19 cellular contexts compared by ENCODE assay signal in the genomic region with DNA sequence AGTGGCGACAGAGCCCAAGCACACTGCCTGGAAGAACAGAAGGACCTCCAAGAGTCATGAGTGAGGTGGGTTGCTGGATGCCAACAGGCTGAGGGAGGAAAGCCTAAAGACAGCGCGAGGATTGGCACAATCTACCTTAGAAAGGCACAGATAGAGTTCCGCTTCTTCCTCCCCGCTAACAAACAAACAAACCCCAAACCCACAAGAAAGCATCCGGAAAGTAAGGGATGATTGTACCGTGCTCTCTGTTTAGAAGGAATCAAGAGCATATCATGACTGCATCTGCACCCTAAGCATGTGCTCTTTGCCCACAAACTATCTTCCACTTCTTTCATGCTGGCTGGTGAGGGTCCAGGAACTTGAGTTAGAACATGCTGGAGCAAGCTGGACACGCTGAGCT.
DNase-seq lines count a peak whose midpoint lies in the region; ATAC-seq lines count a peak whose summit lies in the region.
"Had no signal": no experiment of that assay in that cellular context is flagged by ENCODE, and none has a peak within 500 bp of the region (broad histone marks: within the 10 kb centered on the region; RNA-seq: fewer than 3 reads in every experiment).

No MANE protein-coding gene starts in this region.

- H3K4me1 ChIP-seq in naive thymus-derived CD4-positive, alpha-beta T cell (ENCODE audit: control insufficient read depth in 2 of 2, insufficient read depth in 2 of 2, low read length in 2 of 2) = no peaks in the 10 kb centered on the region
- H3K4me1 ChIP-seq: A549 had no signal

- no peak overlapping the region for H3K27ac ChIP-seq in naive thymus-derived CD4-positive, alpha-beta T cell (ENCODE audit: low read depth, low read length)
- H3K27ac ChIP-seq: 22Rv1, A549, C4-2B, GM23248 had no signal

- H3K9me3 ChIP-seq in T-helper 17 cell (ENCODE audit: control insufficient read depth, low read length, poor library complexity, severe bottlenecking) = no peaks in the 10 kb centered on the region
- H3K9me3 ChIP-seq in naive thymus-derived CD4-positive, alpha-beta T cell (ENCODE audit: control insufficient read depth in 2 of 3, low read length in 3 of 3) = no peaks in the 10 kb centered on the region
- H3K9me3 ChIP-seq: A549 had no signal

- CTCF ChIA-PET in activated CD4-positive, alpha-beta T cell treated with anti-CD3 and anti-CD28 coated beads for 36 hours (lab: Charles Lee) = interaction anchor here (0.8 kb wide), 1 partner anchor 55 kb away, joined by 3 read pairs; no protein-coding TSS in a partner anchor
- CTCF ChIA-PET in activated naive CD4-positive, alpha-beta T cell treated with anti-CD3 and anti-CD28 coated beads for 36 hours (lab: Charles Lee) = no interaction called here
- CTCF ChIA-PET in naive thymus-derived CD4-positive, alpha-beta T cell (lab: Charles Lee) = no interaction called here

- ATAC-seq in activated CD4-positive, alpha-beta T cell treated with anti-CD3 and anti-CD28 coated beads for 36 hours = peak; percentile 12
- peak; percentile 41 for ATAC-seq in T-helper 17 cell
- peak; percentile 18 for ATAC-seq in naive thymus-derived CD4-positive, alpha-beta T cell
- ATAC-seq: A549; CD8-positive, alpha-beta T cell; GM12878 had no signal

- H3K4me1 Mint-ChIP-seq in activated CD4-positive, alpha-beta T cell treated with anti-CD3 and anti-CD28 coated beads for 36 hours = peaks cover 5% of the 10 kb centered on the region
- peaks cover 3% of the 10 kb centered on the region for H3K4me1 Mint-ChIP-seq in activated naive CD4-positive, alpha-beta T cell treated with anti-CD3 and anti-CD28 coated beads for 36 hours (ENCODE audit: low read depth)
- H3K4me1 Mint-ChIP-seq in T-helper 17 cell = no peaks in the 10 kb centered on the region
- peaks cover 0 to 11% (median 0%) of the 10 kb centered on the region in 7 donors for H3K4me1 Mint-ChIP-seq in naive thymus-derived CD4-positive, alpha-beta T cell

- POLR2A ChIA-PET in activated CD4-positive, alpha-beta T cell treated with anti-CD3 and anti-CD28 coated beads for 36 hours (lab: Charles Lee) = no interaction called here
- POLR2A ChIA-PET in naive thymus-derived CD4-positive, alpha-beta T cell (lab: Charles Lee) = no interaction called here

- no peaks in the 10 kb centered on the region for H3K9me3 Mint-ChIP-seq in activated CD4-positive, alpha-beta T cell treated with anti-CD3 and anti-CD28 coated beads for 36 hours (ENCODE audit: low read depth)
- no peaks in the 10 kb centered on the region for H3K9me3 Mint-ChIP-seq in activated naive CD4-positive, alpha-beta T cell treated with anti-CD3 and anti-CD28 coated beads for 36 hours
- H3K9me3 Mint-ChIP-seq in naive thymus-derived CD4-positive, alpha-beta T cell = peaks cover 0 to 7% (median 0%) of the 10 kb centered on the region in 11 donors
- H3K9me3 Mint-ChIP-seq: CD8-positive, alpha-beta T cell had no signal

- no peaks in the 10 kb centered on the region for H3K27me3 ChIP-seq in naive thymus-derived CD4-positive, alpha-beta T cell (ENCODE audit: control insufficient read depth in 2 of 2, insufficient read depth in 2 of 2, low read length in 2 of 2)

- H3K27ac Mint-ChIP-seq in activated CD4-positive, alpha-beta T cell treated with anti-CD3 and anti-CD28 coated beads for 36 hours = no peak overlapping the region
- H3K27ac Mint-ChIP-seq in activated naive CD4-positive, alpha-beta T cell treated with anti-CD3 and anti-CD28 coated beads for 36 hours = no peak overlapping the region
- no peak overlapping the region for H3K27ac Mint-ChIP-seq in T-helper 17 cell
- peak overlapping the region in 1 of 9 donors; percentile 22 for H3K27ac Mint-ChIP-seq in naive thymus-derived CD4-positive, alpha-beta T cell

- H3K27me3 Mint-ChIP-seq in activated CD4-positive, alpha-beta T cell treated with anti-CD3 and anti-CD28 coated beads for 36 hours = no peaks in the 10 kb centered on the region
- H3K27me3 Mint-ChIP-seq in activated naive CD4-positive, alpha-beta T cell treated with anti-CD3 and anti-CD28 coated beads for 36 hours (ENCODE audit: low read depth) = no peaks in the 10 kb centered on the region
- no peaks in the 10 kb centered on the region for H3K27me3 Mint-ChIP-seq in T-helper 17 cell
- H3K27me3 Mint-ChIP-seq in naive thymus-derived CD4-positive, alpha-beta T cell = no peaks in the 10 kb centered on the region

- intact Hi-C loops in activated CD4-positive, alpha-beta T cell treated with anti-CD3 and anti-CD28 coated beads for 36 hours (cut with DNase I, micrococcal nuclease) = no loop called here
- intact Hi-C loops in activated naive CD4-positive, alpha-beta T cell treated with anti-CD3 and anti-CD28 coated beads for 36 hours (cut with micrococcal nuclease) = no loop called here
- intact Hi-C loops in naive thymus-derived CD4-positive, alpha-beta T cell (cut with micrococcal nuclease) = no loop called here
- intact Hi-C loops in head of caudate nucleus (cut with DNase I) = no loop called here

- H3K4me3 ChIP-seq in naive thymus-derived CD4-positive, alpha-beta T cell (ENCODE audit: low read length) = no peak overlapping the region
- H3K4me3 ChIP-seq: A549, GM12878, GM23248 had no signal

- H3K4me3 Mint-ChIP-seq in activated CD4-positive, alpha-beta T cell treated with anti-CD3 and anti-CD28 coated beads for 36 hours = no peak overlapping the region
- H3K4me3 Mint-ChIP-seq in activated naive CD4-positive, alpha-beta T cell treated with anti-CD3 and anti-CD28 coated beads for 36 hours = no peak overlapping the region
- no peak overlapping the region for H3K4me3 Mint-ChIP-seq in T-helper 17 cell
- H3K4me3 Mint-ChIP-seq in naive thymus-derived CD4-positive, alpha-beta T cell = no peak overlapping the region
- H3K4me3 Mint-ChIP-seq: CD8-positive, alpha-beta T cell had no signal

- no peaks in the 10 kb centered on the region for H3K36me3 ChIP-seq in naive thymus-derived CD4-positive, alpha-beta T cell (ENCODE audit: control insufficient read depth in 2 of 3, insufficient read depth in 3 of 3, low read length in 3 of 3)

- peaks cover 5% of the 10 kb centered on the region for H3K36me3 Mint-ChIP-seq in activated CD4-positive, alpha-beta T cell treated with anti-CD3 and anti-CD28 coated beads for 36 hours (ENCODE audit: low read depth)
- H3K36me3 Mint-ChIP-seq in activated naive CD4-positive, alpha-beta T cell treated with anti-CD3 and anti-CD28 coated beads for 36 hours (ENCODE audit: low read depth) = peaks cover 3% of the 10 kb centered on the region
- H3K36me3 Mint-ChIP-seq in T-helper 17 cell (ENCODE audit: low read depth) = peaks cover 11% of the 10 kb centered on the region
- H3K36me3 Mint-ChIP-seq in naive thymus-derived CD4-positive, alpha-beta T cell = peaks cover 0 to 40% (median 29%) of the 10 kb centered on the region in 5 donors

- no peak for DNase-seq in activated CD4-positive, alpha-beta T cell treated with anti-CD3 and anti-CD28 coated beads for 36 hours
- DNase-seq in activated CD4-positive, alpha-beta T cell treated with anti-CD3 and anti-CD28 coated beads for 4 hours = no peak
- DNase-seq in activated naive CD4-positive, alpha-beta T cell treated with anti-CD3 and anti-CD28 coated beads for 36 hours = peak; percentile 28
- no peak for DNase-seq in activated naive CD4-positive, alpha-beta T cell treated with anti-CD3 and anti-CD28 coated beads, Interleukin-2, amount 50 U/mL, for 16 hours
- DNase-seq in T-helper 17 cell (no peak), NCI-H2227 treated with DMSO at 0.1 percent for 48 hours (lab: John Stamatoyannopoulos, UW) (no peak), head of caudate nucleus (no peak)
- DNase-seq in naive thymus-derived CD4-positive, alpha-beta T cell = peak in 5 of 9 donors; percentile 3 to 15 (median 11)
- DNase-seq: AML-193; Calu3; CD8-positive, alpha-beta T cell; DMS79 treated with DMSO at 0.1 percent for 48 hours; EL; GM23248; HCEC 1CT had no signal

Comparison
In these comparisons a context has a peak if more than half of its experiments do, and no peak if none do; other contexts are left out.
1. DNase-seq: peak in activated naive CD4-positive, alpha-beta T cell treated with anti-CD3 and anti-CD28 coated beads for 36 hours (single experiment) and naive thymus-derived CD4-positive, alpha-beta T cell (5 of 9); none in activated CD4-positive, alpha-beta T cell treated with anti-CD3 and anti-CD28 coated beads for 36 hours (single experiment), activated CD4-positive, alpha-beta T cell treated with anti-CD3 and anti-CD28 coated beads for 4 hours (0 of 2), activated naive CD4-positive, alpha-beta T cell treated with anti-CD3 and anti-CD28 coated beads, Interleukin-2, amount 50 U/mL, for 16 hours (single experiment), T-helper 17 cell (0 of 3), NCI-H2227 treated with DMSO at 0.1 percent for 48 hours (single experiment) and head of caudate nucleus (0 of 42).
2. Peak in every context shown above with its lines, with median percentiles within 50 percentile points of each other: ATAC-seq.